23 cellular contexts compared by ENCODE assay signal in the genomic region with DNA sequence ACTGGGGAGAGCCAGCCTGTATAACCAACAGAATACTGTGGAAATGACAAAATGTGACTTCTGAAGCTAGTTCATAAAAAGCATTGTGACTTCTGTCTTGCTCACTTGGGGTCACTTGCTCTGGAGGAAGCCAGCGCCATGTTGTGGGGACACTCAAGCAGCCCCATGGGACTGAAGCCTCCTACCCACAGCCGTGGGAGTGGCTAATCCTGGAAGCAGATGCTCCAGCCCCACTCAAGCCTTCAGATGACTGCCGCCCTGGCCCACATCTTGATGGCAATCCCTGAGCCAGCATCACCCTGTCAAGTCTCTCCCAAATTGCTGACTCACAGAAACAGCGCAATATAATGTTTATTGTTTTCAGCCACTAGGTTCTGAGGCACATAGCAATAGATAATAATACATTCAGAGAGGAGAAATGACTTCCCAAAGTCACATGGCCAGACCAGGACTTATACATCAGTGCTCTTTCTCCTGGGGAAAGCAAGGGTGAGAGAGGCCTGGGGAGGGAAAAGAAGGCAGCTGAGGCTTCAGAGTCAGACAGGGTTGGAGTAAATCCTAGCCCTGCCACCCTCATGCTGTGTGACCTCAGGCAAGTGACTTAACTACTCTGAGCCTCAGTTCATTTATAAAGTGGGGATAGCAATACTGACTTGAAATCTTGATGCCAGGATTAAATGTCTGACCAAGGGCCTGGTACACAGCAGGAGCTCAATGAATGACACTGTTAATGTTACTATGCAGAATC. TPM values are rescaled to one million over a fixed set of nuclear protein-coding genes. Genes with fewer than 3 reads are reported as not detected.
"Had no signal": no experiment of that assay in that cellular context is flagged by ENCODE, and none has a peak within 500 bp of the region (broad histone marks: within the 10 kb centered on the region; RNA-seq: fewer than 3 reads in every experiment).

No MANE protein-coding gene starts in this region.

- FAIRE-seq: islet of Langerhans had no signal

- ATAC-seq: effector memory CD8-positive, alpha-beta T cell; gastrocnemius medialis; heart right ventricle; naive thymus-derived CD4-positive, alpha-beta T cell; psoas muscle had no signal

- H3K9me3 Mint-ChIP-seq: dendritic cell treated with granulocyte-macrophage colony-stimulating factor and Interleukin-4, amounts not matched to agents 40 ng/mL and 50 ng/mL, for 4 days; effector memory CD8-positive, alpha-beta T cell had no signal

- H3K36me3 ChIP-seq: esophagus muscularis mucosa, gastrocnemius medialis, heart right ventricle, neutrophil, sigmoid colon, stomach, thoracic aorta, transverse colon had no signal

- H3K4me3 Mint-ChIP-seq: dendritic cell treated with granulocyte-macrophage colony-stimulating factor and Interleukin-4, amounts not matched to agents 40 ng/mL and 50 ng/mL, for 4 days; effector memory CD8-positive, alpha-beta T cell; naive thymus-derived CD4-positive, alpha-beta T cell had no signal

- H3K27ac Mint-ChIP-seq: dendritic cell treated with granulocyte-macrophage colony-stimulating factor and Interleukin-4, amounts not matched to agents 40 ng/mL and 50 ng/mL, for 4 days; effector memory CD8-positive, alpha-beta T cell had no signal

- DNase-seq: effector memory CD8-positive, alpha-beta T cell; gastrocnemius medialis; heart right ventricle; hypothalamus; kidney glomerular epithelial cell; psoas muscle; retina; sigmoid colon; stimulated activated CD4-positive, alpha-beta T cell treated with anti-CD3 and anti-CD28 coated beads, Interleukin-4, amount 100 ng/mL, for 4 hours; stimulated activated naive CD4-positive, alpha-beta T cell; stomach; substantia nigra; transverse colon had no signal

- H3K9me3 ChIP-seq: gastrocnemius medialis, neutrophil, psoas muscle, sigmoid colon, thoracic aorta, transverse colon had no signal

- H3K4me3 ChIP-seq: esophagus muscularis mucosa, gastrocnemius medialis, heart right ventricle, psoas muscle, sigmoid colon, skin epidermis, stomach, thoracic aorta, transverse colon had no signal

- H3K27ac ChIP-seq: epithelial cell of prostate, esophagus muscularis mucosa, gastrocnemius medialis, heart right ventricle, neutrophil, psoas muscle, sigmoid colon, skin epidermis, stomach, thoracic aorta, transverse colon had no signal

RNA-seq across cellular contexts. Expression of a gene that starts 5.0 kb away (rescaled TPM):
- total RNA-seq: lung microvascular endothelial cell had no signal
- polyA plus RNA-seq: naive thymus-derived CD4-positive, alpha-beta T cell; neural cell had no signal
